In genomic region chr2:199779589-199779988, GRCh38 we compare ENCODE assay signal across 21 cellular contexts.
DNase-seq lines count a peak whose midpoint lies in the region; ATAC-seq and TF ChIP-seq lines count a peak whose summit lies in the region.
"Had no signal": no experiment of that assay in that cellular context is flagged by ENCODE, and none has a peak within 500 bp of the region (broad histone marks: within the 10 kb centered on the region; RNA-seq: fewer than 3 reads in every experiment).

No MANE protein-coding gene starts in this region.

- peak overlapping the region; percentile 16; the same call in 1 of the 2 replicates for H2AFZ ChIP-seq in OCI-LY7 (ENCODE audit: low read length)

- H3K4me1 ChIP-seq in HEK293 (ENCODE audit: control insufficient read depth, insufficient read depth, low read length) (no peaks in the 10 kb centered on the region), OCI-LY7 (ENCODE audit: insufficient read depth, low read length, poor library complexity, severe bottlenecking) (peaks cover 22% of the 10 kb centered on the region)
- H3K4me1 ChIP-seq: BE2C had no signal

- DNase-seq in OCI-LY7 (ENCODE audit: low spot score) (no peak), LoVo (ENCODE audit: low spot score) (no peak), DMS53 treated with DMSO at 0.1 percent for 48 hours (lab: John Stamatoyannopoulos, UW; ENCODE audit: unreplicated experiment) (no peak)
- DNase-seq: 8988T; ACHN; BE2C; C1 segment of cervical spinal cord; CD4-positive, alpha-beta memory T cell; CD4-positive, CD25-positive, alpha-beta regulatory T cell; CD8-positive, alpha-beta memory T cell; COR-L47; DMS 273 treated with DMSO at 0.1 percent for 48 hours; DMS153; DMS53; DMS79 treated with DMSO at 0.1 percent for 48 hours; GF-D8 had no signal

- no peaks in the 10 kb centered on the region for H3K36me3 Mint-ChIP-seq in stimulated activated memory B cell treated with anti-CD40 and anti-IgM and Interleukin-4, amounts not matched to agents 10 μg/mL and 1 μg/mL and 100 μg/mL, for 72 hours
- H3K36me3 Mint-ChIP-seq: CD14-positive monocyte; CD4-positive, alpha-beta memory T cell; CD4-positive, CD25-positive, alpha-beta regulatory T cell; CD8-positive, alpha-beta memory T cell had no signal

- H3K27me3 Mint-ChIP-seq in stimulated activated memory B cell treated with anti-CD40 and anti-IgM and Interleukin-4, amounts not matched to agents 10 μg/mL and 1 μg/mL and 100 μg/mL, for 72 hours, result no peaks in the 10 kb centered on the region
- H3K27me3 Mint-ChIP-seq: CD4-positive, alpha-beta memory T cell; CD4-positive, CD25-positive, alpha-beta regulatory T cell had no signal

- no peaks in the 10 kb centered on the region for H3K79me2 ChIP-seq in OCI-LY7 (ENCODE audit: insufficient read depth, low read depth, low read length)

- peak; percentile 40 for ATAC-seq in stimulated activated memory B cell treated with anti-CD40 and anti-IgM and Interleukin-4, amounts not matched to agents 10 μg/mL and 1 μg/mL and 100 μg/mL, for 72 hours
- ATAC-seq in GM21723 (IDR thresholded peaks at IDR 0.05; ENCODE audit: unreplicated experiment), result no peak

- H3K9me3 ChIP-seq in HEK293 (ENCODE audit: control insufficient read depth, insufficient read depth, low read depth, low read length) (no peaks in the 10 kb centered on the region), OCI-LY7 (ENCODE audit: low read length) (no peaks in the 10 kb centered on the region)
- H3K9me3 ChIP-seq: BE2C, BLaER1 had no signal

- intact Hi-C loops in OCI-LY7 (cut with micrococcal nuclease; ENCODE audit: unreplicated experiment), result no loop called here

- H3K27ac Mint-ChIP-seq in stimulated activated memory B cell treated with anti-CD40 and anti-IgM and Interleukin-4, amounts not matched to agents 10 μg/mL and 1 μg/mL and 100 μg/mL, for 72 hours, result no peak overlapping the region
- H3K27ac Mint-ChIP-seq: CD14-positive monocyte; CD4-positive, alpha-beta memory T cell; CD4-positive, CD25-positive, alpha-beta regulatory T cell had no signal

- H3K4me1 Mint-ChIP-seq in stimulated activated memory B cell treated with anti-CD40 and anti-IgM and Interleukin-4, amounts not matched to agents 10 μg/mL and 1 μg/mL and 100 μg/mL, for 72 hours, result no peaks in the 10 kb centered on the region
- H3K4me1 Mint-ChIP-seq: CD4-positive, alpha-beta memory T cell; CD8-positive, alpha-beta memory T cell had no signal

- CTCF ChIA-PET in HEK293 (lab: Yijun Ruan, JAX) (no interaction called here), OCI-LY7 (lab: Charles Lee; ENCODE audit: unreplicated experiment) (no interaction called here)

- H3K9me2 ChIP-seq in OCI-LY7 (ENCODE audit: insufficient read depth, low read length), result no peaks in the 10 kb centered on the region

- H3K27ac ChIP-seq in HEK293 (ENCODE audit: extremely low read depth, low read depth, low read length) (no peak overlapping the region), OCI-LY7 (ENCODE audit: low read depth, low read length, poor library complexity, severe bottlenecking) (no peak overlapping the region)
- H3K27ac ChIP-seq: BLaER1 had no signal

- H3K9me3 Mint-ChIP-seq in stimulated activated memory B cell treated with anti-CD40 and anti-IgM and Interleukin-4, amounts not matched to agents 10 μg/mL and 1 μg/mL and 100 μg/mL, for 72 hours, result peaks cover 3% of the 10 kb centered on the region

- H3K4me3 Mint-ChIP-seq in stimulated activated memory B cell treated with anti-CD40 and anti-IgM and Interleukin-4, amounts not matched to agents 10 μg/mL and 1 μg/mL and 100 μg/mL, for 72 hours, result no peak overlapping the region
- H3K4me3 Mint-ChIP-seq: CD14-positive monocyte; CD4-positive, alpha-beta memory T cell; CD4-positive, CD25-positive, alpha-beta regulatory T cell; CD8-positive, alpha-beta memory T cell had no signal

- TF ChIP-seq CTCF in HEK293 (tag by site-specific recombination; IDR thresholded peaks at IDR 0.05) (no peak), OCI-LY7 (conservative IDR thresholded peaks at IDR 0.05; ENCODE audit: low read length) (no peak)

- H4K20me1 ChIP-seq in OCI-LY7 (ENCODE audit: insufficient read depth, low read length), result no peaks in the 10 kb centered on the region
- H4K20me1 ChIP-seq: BLaER1 had no signal

- H3K4me2 ChIP-seq in OCI-LY7 (ENCODE audit: low read length), result no peak overlapping the region
- H3K4me2 ChIP-seq: BLaER1 had no signal

- H3K36me3 ChIP-seq in HEK293 (ENCODE audit: control insufficient read depth in 2 of 2, insufficient read depth in 1 of 2, low read length in 2 of 2), result no peaks in the 10 kb centered on the region
- no peaks in the 10 kb centered on the region; the same call in 1 of the 2 replicates for H3K36me3 ChIP-seq in OCI-LY7 (ENCODE audit: insufficient read depth, low read length)
- H3K36me3 ChIP-seq: BE2C, BLaER1 had no signal

- H3K4me3 ChIP-seq in HEK293 (ENCODE audit: low read depth, low read length) (no peak overlapping the region), OCI-LY7 (ENCODE audit: low read depth, low read length, poor library complexity, severe bottlenecking) (no peak overlapping the region)
- H3K4me3 ChIP-seq: BLaER1 had no signal

- POLR2A ChIA-PET in HEK293 (lab: Yijun Ruan, JAX) (interaction anchor here (0.6 kb wide), 1 partner anchor 822 kb away, joined by 3 read pairs; no protein-coding TSS in a partner anchor), OCI-LY7 (lab: Charles Lee) (no interaction called here)

- BruUV-seq in OCI-LY7 (replicated peaks; lab: Mats Ljungman, UMichigan), result no TSS peak

TF ChIP-seq in HEK293, 187 proteins besides CTCF, POLR2A, EP300 and RAD21:
- TF ChIP-seq ZNF140 (tag by site-specific recombination; IDR thresholded peaks at IDR 0.05), result no peak
- peak; percentile 60; the same call in 1 of the 2 replicates for TF ChIP-seq ATF2 (tag by site-specific recombination; IDR thresholded peaks at IDR 0.05; ENCODE audit: low read depth)
